Comparison of ENCODE assay signal across 21 cellular contexts in genomic region chr6:10190042-10190441, GRCh38.
DNase-seq lines count a peak whose midpoint lies in the region; ATAC-seq, FAIRE-seq and TF ChIP-seq lines count a peak whose summit lies in the region.
"Had no signal": no experiment of that assay in that cellular context is flagged by ENCODE, and none has a peak within 500 bp of the region (broad histone marks: within the 10 kb centered on the region; RNA-seq: fewer than 3 reads in every experiment).

No MANE protein-coding gene starts in this region.

- no peaks in the 10 kb centered on the region for H3K27me3 ChIP-seq in A673 (replicated peaks; ENCODE audit: insufficient read depth, low read depth, low read length, poor library complexity)
- no peaks in the 10 kb centered on the region for H3K27me3 ChIP-seq in adipocyte (replicated peaks; ENCODE audit: control insufficient read depth, insufficient read depth, low read length)
- no peaks in the 10 kb centered on the region for H3K27me3 ChIP-seq in keratinocyte (ENCODE audit: control insufficient read depth, extremely low read depth, insufficient read depth, low read length)

- H3K4me3 Mint-ChIP-seq in HFFc6, result peak overlapping the region; percentile 11; the same call in 1 of the 2 replicates
- H3K4me3 Mint-ChIP-seq: CD4-positive, CD25-positive, alpha-beta regulatory T cell had no signal

- TF ChIP-seq CTCF in A673 (conservative IDR thresholded peaks at IDR 0.05; ENCODE audit: low read depth, low read length) (no peak), HFFc6 (IDR thresholded peaks at IDR 0.05) (no peak), keratinocyte (optimal IDR thresholded peaks at IDR 0.05 in 1 of 3, IDR thresholded peaks at IDR 0.05 in 1 of 3, conservative IDR thresholded peaks at IDR 0.05 in 1 of 3; ENCODE audit: extremely low read depth in 1 of 3, insufficient read depth in 2 of 3, low read length in 3 of 3) (no peak)

- no peak overlapping the region for H3K9ac ChIP-seq in adipocyte (ENCODE audit: low read length)
- no peak overlapping the region for H3K9ac ChIP-seq in keratinocyte (ENCODE audit: control insufficient read depth, extremely low read depth, insufficient read depth, low read length)
- H3K9ac ChIP-seq: GM23248 had no signal

- no peak overlapping the region for H2AFZ ChIP-seq in keratinocyte (ENCODE audit: control insufficient read depth, low read length)
- H2AFZ ChIP-seq: GM23248 had no signal

- H3K27ac ChIP-seq in A673 (ENCODE audit: low read depth, low read length, poor library complexity, severe bottlenecking), result no peak overlapping the region
- no peak overlapping the region for H3K27ac ChIP-seq in keratinocyte (ENCODE audit: control insufficient read depth, insufficient read depth, low read length)
- H3K27ac ChIP-seq: GM23248 had no signal

- no TSS peak for BruUV-seq in A673 (replicated peaks; lab: Mats Ljungman, UMichigan)

- no peaks in the 10 kb centered on the region for H3K27me3 Mint-ChIP-seq in HFFc6 (ENCODE audit: insufficient read depth)
- H3K27me3 Mint-ChIP-seq: CD4-positive, CD25-positive, alpha-beta regulatory T cell had no signal

- no peaks in the 10 kb centered on the region for H3K9me1 ChIP-seq in keratinocyte (ENCODE audit: control insufficient read depth, extremely low read depth, insufficient read depth, low read length)

- H3K4me3 ChIP-seq in A673 (ENCODE audit: low read depth, low read length, poor library complexity, severe bottlenecking), result no peak overlapping the region
- H3K4me3 ChIP-seq in adipocyte (ENCODE audit: low read length), result no peak overlapping the region
- no peak overlapping the region for H3K4me3 ChIP-seq in keratinocyte (ENCODE audit: control insufficient read depth in 2 of 3, extremely low read depth in 1 of 3, insufficient read depth in 2 of 3, low read depth in 1 of 3, low read length in 3 of 3)
- H3K4me3 ChIP-seq: GM23248 had no signal

- no peaks in the 10 kb centered on the region for H4K20me1 ChIP-seq in keratinocyte (ENCODE audit: control insufficient read depth, extremely low read depth, insufficient read depth, low read length)

- H3K9me3 ChIP-seq in A673 (ENCODE audit: low read depth, low read length, poor library complexity, severe bottlenecking) (no peaks in the 10 kb centered on the region), adipocyte (ENCODE audit: control insufficient read depth, low read length) (no peaks in the 10 kb centered on the region), keratinocyte (ENCODE audit: control insufficient read depth, low read depth, low read length) (no peaks in the 10 kb centered on the region)

- FAIRE-seq in keratinocyte (lab: Jason Lieb, UNC), result peak; percentile 88

- H3K27ac Mint-ChIP-seq in HFFc6, result peak overlapping the region; percentile 61
- H3K27ac Mint-ChIP-seq: CD4-positive, CD25-positive, alpha-beta regulatory T cell had no signal

- DNase-seq in A673 (ENCODE audit: low spot score) (peak; percentile 49), HFFc6 (peak; percentile 77), adipocyte (ENCODE audit: low read depth) (peak; percentile 32), keratinocyte (ENCODE audit: low read depth, low spot score) (no peak), NCI-H2171 treated with DMSO at 0.1 percent for 48 hours (lab: John Stamatoyannopoulos, UW) (no peak), LoVo (ENCODE audit: low spot score) (no peak)
- DNase-seq in activated CD8-positive, alpha-beta memory T cell treated with anti-CD3 and anti-CD28 coated beads, Interleukin-2, amount 50 U/mL, for 4 hours, result no peak
- DNase-seq: ACHN; Calu3; CD4-positive, CD25-positive, alpha-beta regulatory T cell; DMS79; GM23248; Karpas-422; MV-4-11; NCI-H1436; NCI-H2081 treated with DMSO at 0.1 percent for 48 hours; NCI-H446; NCI-H748 treated with DMSO at 0.1 percent for 48 hours; SHP77 treated with DMSO at 0.1 percent for 48 hours had no signal

- no peak for ATAC-seq in HG03045 (IDR thresholded peaks at IDR 0.05; ENCODE audit: unreplicated experiment)
- ATAC-seq: HCT116 had no signal

- H3K4me2 ChIP-seq in keratinocyte (ENCODE audit: control insufficient read depth, extremely low read depth, insufficient read depth, low read depth, low read length), result no peak overlapping the region

- H3K36me3 ChIP-seq in A673 (ENCODE audit: insufficient read depth, low read length, poor library complexity, severe bottlenecking) (no peaks in the 10 kb centered on the region), adipocyte (ENCODE audit: control insufficient read depth, insufficient read depth, low read length, severe bottlenecking) (no peaks in the 10 kb centered on the region), keratinocyte (ENCODE audit: control insufficient read depth in 2 of 2, extremely low read depth in 1 of 2, insufficient read depth in 2 of 2, low read length in 2 of 2) (no peaks in the 10 kb centered on the region)

- H3K4me1 Mint-ChIP-seq in HFFc6 (ENCODE audit: low read depth), result peaks cover 34% of the 10 kb centered on the region
- H3K4me1 Mint-ChIP-seq: CD4-positive, CD25-positive, alpha-beta regulatory T cell had no signal

- intact Hi-C loops in A673 (cut with micrococcal nuclease; ENCODE audit: unreplicated experiment), result no loop called here

- no peaks in the 10 kb centered on the region for H3K79me2 ChIP-seq in keratinocyte (ENCODE audit: control insufficient read depth, insufficient read depth, low read length)

- dilution Hi-C loops in keratinocyte (cut with MboI; ENCODE audit: extremely low pct_ligation_motif_present, low sequenced_read_pairs), result no loop called here

- H3K36me3 Mint-ChIP-seq in HFFc6 (ENCODE audit: low read depth), result peaks cover 7% of the 10 kb centered on the region
- H3K36me3 Mint-ChIP-seq: CD4-positive, CD25-positive, alpha-beta regulatory T cell had no signal

- H3K9me3 Mint-ChIP-seq in HFFc6, result no peaks in the 10 kb centered on the region

- H3K4me1 ChIP-seq in A673 (ENCODE audit: insufficient read depth, low read length, poor library complexity, severe bottlenecking), result no peaks in the 10 kb centered on the region
- H3K4me1 ChIP-seq in adipocyte (ENCODE audit: control insufficient read depth, insufficient read depth, low read length), result no peaks in the 10 kb centered on the region
- H3K4me1 ChIP-seq in keratinocyte (ENCODE audit: control insufficient read depth, extremely low read depth, insufficient read depth, low read length), result peaks cover 9% of the 10 kb centered on the region

- POLR2A ChIA-PET in A673 (lab: Charles Lee; ENCODE audit: low non-redundant PET), result no interaction called here

- CTCF ChIA-PET in A673 (lab: Charles Lee), result interaction anchor here (0.5 to 0.6 kb wide), 2 partner anchors 343 to 1340 kb away, joined by 3 read pairs; no protein-coding TSS in a partner anchor

Comparison
In these comparisons a context has a peak if more than half of its experiments do, and no peak if none do; other contexts are left out.
1. DNase-seq: peak in A673 (single experiment), HFFc6 (single experiment) and adipocyte (single experiment); none in keratinocyte (single experiment), NCI-H2171 treated with DMSO at 0.1 percent for 48 hours (single experiment), activated CD8-positive, alpha-beta memory T cell treated with anti-CD3 and anti-CD28 coated beads, Interleukin-2, amount 50 U/mL, for 4 hours (single experiment) and LoVo (single experiment).